In the genomic region with DNA sequence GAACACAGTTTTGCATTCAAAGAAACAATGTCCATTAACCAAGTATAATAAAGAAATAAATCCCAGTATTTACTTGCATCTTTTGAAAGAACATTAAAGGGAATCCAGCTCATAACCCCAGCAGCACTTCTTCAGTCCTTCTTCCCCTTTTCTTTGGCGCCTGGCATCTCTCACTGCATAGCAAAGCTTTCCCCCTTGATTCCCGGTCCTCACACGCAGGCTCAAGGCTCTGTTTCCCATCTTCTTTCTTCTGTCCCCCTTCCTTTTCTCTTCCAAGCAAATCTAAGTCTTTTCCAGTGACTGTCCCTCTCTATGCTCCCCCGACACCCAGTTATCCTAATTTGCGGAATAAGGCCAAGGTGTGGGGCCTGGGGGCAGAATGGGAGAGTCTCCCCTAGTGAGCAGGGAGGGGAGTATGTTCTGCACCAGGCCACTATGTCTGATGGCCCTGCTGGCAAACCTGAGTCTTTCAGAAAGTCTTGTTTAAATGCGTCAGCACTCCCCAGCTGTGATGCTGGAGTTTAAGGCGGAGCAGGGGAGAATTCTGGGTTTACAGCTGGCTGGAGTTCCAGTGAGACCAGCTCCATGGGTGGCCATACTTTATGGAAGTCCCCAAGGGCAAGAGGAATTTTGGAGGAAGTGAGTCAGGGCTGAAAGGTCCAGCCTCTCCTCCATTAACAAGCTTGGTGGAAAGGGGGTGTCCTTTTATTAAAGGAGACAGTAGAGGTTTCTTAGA, we compare ENCODE assay signal across 8 cellular contexts. TPM values are rescaled to one million over a fixed set of nuclear protein-coding genes. Genes with fewer than 3 reads are reported as not detected.
DNase-seq lines count a peak whose midpoint lies in the region; ATAC-seq and TF ChIP-seq lines count a peak whose summit lies in the region.

No MANE protein-coding gene starts in this region.

- 84 to 85% (median 84%) methylated on average over 7 of the region's 7 CpGs for WGBS in adrenal gland, 4 donors

- peak in 1 of 6 experiments; percentile 18 for TF ChIP-seq CTCF in adrenal gland (IDR thresholded peaks at IDR 0.05)

- H3K4me3 ChIP-seq in adrenal gland (no peak overlapping the region), skeletal muscle satellite cell (ENCODE audit: low read length) (no peak overlapping the region)

- H3K4me2 ChIP-seq in skeletal muscle satellite cell (ENCODE audit: low read length), result peak overlapping the region; percentile 13

- H3K9ac ChIP-seq in skeletal muscle satellite cell (ENCODE audit: low read depth, low read length), result no peak overlapping the region

- peak overlapping the region in 3 of 5 donors; percentile 15 to 86 (median 67) for H3K27ac ChIP-seq in adrenal gland

- H3K36me3 ChIP-seq in adrenal gland (replicated peaks in 1 of 2), result peaks cover 0 to 12% of the 10 kb centered on the region in 2 donors
- H3K36me3 ChIP-seq in skeletal muscle satellite cell (ENCODE audit: insufficient read depth, low read length), result peaks cover 21% of the 10 kb centered on the region

- H3K4me1 ChIP-seq in adrenal gland (replicated peaks in 1 of 2) (peaks cover 0 to 8% of the 10 kb centered on the region in 2 donors), skeletal muscle satellite cell (ENCODE audit: control insufficient read depth, insufficient read depth, low read length) (peaks cover 29% of the 10 kb centered on the region)

- H3K27me3 ChIP-seq in adrenal gland, result no peaks in the 10 kb centered on the region
- no peaks in the 10 kb centered on the region for H3K27me3 ChIP-seq in skeletal muscle satellite cell (ENCODE audit: control insufficient read depth, insufficient read depth, low read length)

- intact Hi-C loops in adrenal gland (cut with DNase I), result no loop called here
- intact Hi-C loops in Right ventricle myocardium superior (cut with DNase I), result loop anchor here (10.0 kb wide), 1 partner anchor 45 kb away; the partner anchor contains the start of genes PML and STOML1

- DNase-seq in H4 (ENCODE audit: low spot score) (peak; percentile 67), adrenal gland (peak in 6 of 7 donors; percentile 35 to 82 (median 54)), Right ventricle myocardium superior (no peak), midbrain (lab: John Stamatoyannopoulos, UW) (no peak), T-helper 1 cell (no peak)

- no peak for TF ChIP-seq POLR2A in adrenal gland (IDR thresholded peaks at IDR 0.05)

- no peaks in the 10 kb centered on the region for H3K9me3 ChIP-seq in adrenal gland (replicated peaks in 1 of 3)
- H3K9me3 ChIP-seq in skeletal muscle satellite cell (replicated peaks; ENCODE audit: low read length), result no peaks in the 10 kb centered on the region

- ATAC-seq in Right ventricle myocardium superior (ENCODE audit: poor library complexity) (peak; percentile 62), GM21825 (IDR thresholded peaks at IDR 0.05; ENCODE audit: unreplicated experiment) (no peak), GM18861 (IDR thresholded peaks at IDR 0.05; ENCODE audit: unreplicated experiment) (no peak)

RNA-seq across cellular contexts. Expression of gene GOLGA6A, which starts 42.1 kb away (rescaled TPM):
- total RNA-seq in H4 (2014; rRNA removed; shearing (Covaris generic)), result not detected in 2 replicates
- total RNA-seq in adrenal gland (not detected), Right ventricle myocardium superior (not detected)
- polyA plus RNA-seq in adrenal gland, result under 1 TPM in 1 of 3 donors, not detected in 2; 0.03 TPM
- 0.25 TPM in 1 of 2 replicates, not detected in the other for total RNA-seq in skeletal muscle satellite cell (2012; rRNA removed)

RNA-seq across cellular contexts. Expression of gene PML, which starts 45.8 kb away (rescaled TPM):
- 19.0 and 20.0 TPM in 2 replicates for total RNA-seq in H4 (2014; rRNA removed; shearing (Covaris generic))
- total RNA-seq in adrenal gland, result 100 to 1,000 TPM in 1 of 8 donors, 10 to 100 TPM in 7; 27.3 to 103 (median 67.4) TPM
- 10 to 100 TPM; 10.5 to 44.1 (median 37.0) TPM for polyA plus RNA-seq in adrenal gland
- total RNA-seq in Right ventricle myocardium superior, result 18.2 TPM
- total RNA-seq in skeletal muscle satellite cell (2012; rRNA removed), result 51.2 and 58.1 TPM in 2 replicates

RNA-seq across cellular contexts. Expression of gene STOML1, which starts 48.2 kb away (rescaled TPM):
- 5.2 and 6.7 TPM in 2 replicates for total RNA-seq in H4 (2014; rRNA removed; shearing (Covaris generic))
- total RNA-seq in adrenal gland, result 10 to 100 TPM; 21.7 to 92.2 (median 32.4) TPM
- polyA plus RNA-seq in adrenal gland, result 10 to 100 TPM in 2 of 3 donors, 1 to 10 TPM in 1; 8.6 to 27.5 (median 23.9) TPM
- 26.8 TPM for total RNA-seq in Right ventricle myocardium superior
- total RNA-seq in skeletal muscle satellite cell (2012; rRNA removed), result 15.7 and 20.5 TPM in 2 replicates

Comparison
In these comparisons a context has a peak if more than half of its experiments do, and no peak if none do; other contexts are left out.
1. DNase-seq: peak in H4 (single experiment) and adrenal gland (6 of 7); none in Right ventricle myocardium superior (single experiment), midbrain (single experiment) and T-helper 1 cell (0 of 5).